Comparison of ENCODE assay signal across 12 cellular contexts in the genomic region with DNA sequence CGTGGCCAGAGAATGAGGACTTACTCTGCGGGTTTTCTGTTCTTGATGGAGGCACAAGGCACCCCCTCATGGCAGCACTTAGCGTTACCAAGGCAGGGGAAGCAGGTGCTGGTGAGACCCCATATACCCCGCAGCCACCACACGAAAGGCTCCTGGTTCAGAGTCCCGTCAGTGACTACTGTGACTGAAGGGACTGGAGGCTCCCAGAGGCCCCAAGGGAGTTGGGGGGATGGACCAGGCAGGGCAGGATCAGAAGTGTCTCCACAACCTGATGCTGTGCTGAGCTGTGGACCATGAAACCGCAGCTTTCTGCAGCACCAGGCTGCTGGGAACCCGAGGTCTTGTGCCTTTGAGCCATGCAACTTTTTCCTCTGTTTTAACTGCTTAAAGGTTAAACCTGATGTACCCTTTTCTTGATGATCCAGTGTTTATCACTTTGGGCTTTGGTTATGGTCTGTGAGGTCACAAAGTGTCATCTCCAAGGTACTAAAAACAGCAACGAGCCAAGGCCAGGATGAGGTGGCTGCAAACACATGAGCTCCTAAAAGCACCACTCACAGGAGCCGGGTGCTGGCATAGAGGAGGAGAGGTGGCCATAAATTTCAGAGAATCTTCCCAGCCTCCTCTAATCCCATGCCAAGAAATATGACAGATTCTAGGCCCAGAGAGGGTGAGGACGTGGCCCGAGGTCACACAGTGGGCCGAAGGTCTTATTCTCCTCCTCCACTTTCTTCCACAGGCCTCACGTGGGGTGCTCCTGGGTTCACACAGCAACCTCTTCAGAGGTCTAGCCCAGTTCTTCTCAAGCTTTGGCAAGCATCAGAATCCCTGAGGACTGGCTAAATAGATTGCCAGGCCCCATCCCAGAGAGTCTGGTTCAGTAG. TPM values are rescaled to one million over a fixed set of nuclear protein-coding genes. Genes with fewer than 3 reads are reported as not detected.
DNase-seq lines count a peak whose midpoint lies in the region; ATAC-seq, FAIRE-seq and TF ChIP-seq lines count a peak whose summit lies in the region.
"Had no signal": no experiment of that assay in that cellular context is flagged by ENCODE, and none has a peak within 500 bp of the region (broad histone marks: within the 10 kb centered on the region; RNA-seq: fewer than 3 reads in every experiment).

No MANE protein-coding gene starts in this region.

- H3K9me3 Mint-ChIP-seq in progenitor cell of endocrine pancreas (ENCODE audit: low read depth): no peaks in the 10 kb centered on the region

- H3K36me3 ChIP-seq in pancreas: no peaks in the 10 kb centered on the region
- H3K36me3 ChIP-seq: gastroesophageal sphincter had no signal

- TF ChIP-seq CTCF in GM13976 (IDR thresholded peaks at IDR 0.05; ENCODE audit: borderline replicate concordance, control extremely low read depth, extremely low read depth, insufficient read depth, missing control alignments) (peak; percentile 12), progenitor cell of endocrine pancreas (IDR thresholded peaks at IDR 0.05; ENCODE audit: unreplicated experiment) (no peak), pancreas (IDR thresholded peaks at IDR 0.05) (no peak)

- FAIRE-seq in pancreas (lab: Jason Lieb, UNC): no peak
- FAIRE-seq: bronchial epithelial cell had no signal

- no peaks in the 10 kb centered on the region for H3K9me3 ChIP-seq in pancreas
- H3K9me3 ChIP-seq: gastroesophageal sphincter had no signal

- no peak overlapping the region for H3K4me3 Mint-ChIP-seq in progenitor cell of endocrine pancreas (ENCODE audit: low read depth)

- ATAC-seq in GM21786 (IDR thresholded peaks at IDR 0.05; ENCODE audit: unreplicated experiment): peak; percentile 37
- no peak for ATAC-seq in pancreas
- ATAC-seq: gastroesophageal sphincter had no signal

- H3K4me3 ChIP-seq in pancreas: no peak overlapping the region
- H3K4me3 ChIP-seq: gastroesophageal sphincter had no signal

- H3K27me3 ChIP-seq in pancreas: no peaks in the 10 kb centered on the region

- in situ Hi-C loops in GM13976 (cut with MboI; ENCODE audit: low sequenced_read_pairs, unreplicated experiment): loop anchor here (25.0 kb wide), 1 partner anchor 462 kb away; a partner anchor contains a TSS

- no peak overlapping the region for H3K27ac ChIP-seq in pancreas
- H3K27ac ChIP-seq: gastroesophageal sphincter had no signal

- peaks cover 51% of the 10 kb centered on the region for H3K27me3 Mint-ChIP-seq in progenitor cell of endocrine pancreas

- intact Hi-C loops in pancreas (cut with DNase I): no loop called here

- WGBS in pancreas, 2 donors: 86 to 89% methylated on average over 14 of the region's 14 CpGs

- H3K4me1 Mint-ChIP-seq in progenitor cell of endocrine pancreas (ENCODE audit: low read depth): no peaks in the 10 kb centered on the region

- no peak overlapping the region for H3K27ac Mint-ChIP-seq in progenitor cell of endocrine pancreas

- H3K4me1 ChIP-seq in pancreas: no peaks in the 10 kb centered on the region

- no peaks in the 10 kb centered on the region for H3K36me3 Mint-ChIP-seq in progenitor cell of endocrine pancreas (ENCODE audit: insufficient read depth)

- DNase-seq in GM13976 (ENCODE audit: low spot score): peak; percentile 63
- peak; percentile 57 to 87 for DNase-seq in NCI-H526 (lab: John Stamatoyannopoulos, UW)
- peak; percentile 48 for DNase-seq in kidney tubule cell (ENCODE audit: low spot score)
- no peak for DNase-seq in progenitor cell of endocrine pancreas (ENCODE audit: low spot score, unreplicated experiment)
- DNase-seq in kidney glomerular epithelial cell (lab: John Stamatoyannopoulos, UW): no peak
- DNase-seq in stimulated activated CD4-positive, alpha-beta T cell treated with anti-CD3 and anti-CD28 coated beads, Interleukin-1b, Interleukin-23, amount 100 ng/mL, for 48 hours: no peak
- DNase-seq in pancreas: no peak
- DNase-seq: SHP77; stimulated activated CD4-positive, alpha-beta T cell treated with anti-CD3 and anti-CD28 coated beads, Interleukin-4, amount 100 ng/mL, for 1 hour had no signal

RNA-seq across cellular contexts. Expression of a gene that starts 4.2 kb away (rescaled TPM):
- 0.14 and 0.27 TPM in 2 replicates for total RNA-seq in progenitor cell of endocrine pancreas
- 10 to 100 TPM in 2 of 6 donors, 1 to 10 TPM in 4; 5.7 to 26.0 (median 8.9) TPM for total RNA-seq in pancreas
- 10 to 100 TPM; 27.3 to 43.0 TPM for polyA plus RNA-seq in pancreas

Comparison
In these comparisons a context has a peak if more than half of its experiments do, and no peak if none do; other contexts are left out.
1. DNase-seq: peak in GM13976 (single experiment), NCI-H526 (2 of 2) and kidney tubule cell (single experiment); none in progenitor cell of endocrine pancreas (single experiment), kidney glomerular epithelial cell (single experiment), stimulated activated CD4-positive, alpha-beta T cell treated with anti-CD3 and anti-CD28 coated beads, Interleukin-1b, Interleukin-23, amount 100 ng/mL, for 48 hours (single experiment) and pancreas (0 of 6).